Comparison of ENCODE assay signal across 34 cellular contexts in genomic region chr5:113105693-113106280, GRCh38.
"Had no signal": no experiment of that assay in that cellular context is flagged by ENCODE, and none has a peak within 500 bp of the region (broad histone marks: within the 10 kb centered on the region; RNA-seq: fewer than 3 reads in every experiment).

No MANE protein-coding gene starts in this region.

- DNase-seq: activated B cell treated with CpG ODN at 0.5 μM for 24 hours; activated CD4-positive, alpha-beta memory T cell treated with anti-CD3 and anti-CD28 coated beads for 36 hours; activated CD4-positive, alpha-beta T cell treated with anti-CD3 and anti-CD28 coated beads for 4 hours; activated CD4-positive, alpha-beta T cell treated with anti-CD3 and anti-CD28 coated beads, Interleukin-2, amount 10 ng/mL, durations not matched to agents 24 days and 14 days; activated CD4-positive, alpha-beta T cell treated with anti-CD3 and anti-CD28 coated beads, Interleukin-2, amount 50 U/mL, for 1 hour; activated CD4-positive, alpha-beta T cell treated with anti-CD3 and anti-CD28 coated beads, Interleukin-2, amount 50 U/mL, for 4 hours; activated CD4-positive, CD25-positive, alpha-beta regulatory T cell treated with anti-CD3 and anti-CD28 coated beads, Interleukin-2, amount 50 U/mL, for 72 hours; activated CD8-positive, alpha-beta memory T cell treated with anti-CD3 and anti-CD28 coated beads, Interleukin-2, amount 50 U/mL, for 4 hours; activated CD8-positive, alpha-beta T cell treated with anti-CD3 and anti-CD28 coated beads for 36 hours; activated effector memory CD4-positive, alpha-beta T cell treated with anti-CD3 and anti-CD28 coated beads, Interleukin-2, amount 50 U/mL, for 16 hours; activated gamma-delta T cell treated with Interleukin-2 at 50 U/mL for 16 hours; activated naive CD4-positive, alpha-beta T cell; activated naive CD4-positive, alpha-beta T cell treated with anti-CD3 and anti-CD28 coated beads, Interleukin-2, amount 10 ng/mL, durations not matched to agents 7 days and 5 days; activated naive CD8-positive, alpha-beta T cell treated with anti-CD3 and anti-CD28 coated beads, Interleukin-2, amount 10 ng/mL, durations not matched to agents 7 days and 5 days; activated naive CD8-positive, alpha-beta T cell treated with anti-CD3 and anti-CD28 coated beads, Interleukin-2, amount 50 U/mL, for 24 hours; activated T-cell treated with anti-CD3 and anti-CD28 coated beads for 4 hours; activated T-cell treated with anti-CD3 and anti-CD28 coated beads, Interleukin-2, amount 50 U/mL, for 1 hour; activated T-cell treated with anti-CD3 and anti-CD28 coated beads, Interleukin-2, amount 50 U/mL, for 4 hours; activated T-cell treated with anti-CD3 and anti-CD28 coated beads, Interleukin-2, amount 50 U/mL, for 72 hours; amygdala; anterior cingulate cortex; central memory CD4-positive, alpha-beta T cell; T-helper 1 cell; T-helper 2 cell; T-helper 9 cell had no signal

- H3K27ac ChIP-seq: ascending aorta, VCaP had no signal

- H3K9me3 ChIP-seq: ascending aorta had no signal

- H3K9me3 Mint-ChIP-seq: activated B cell treated with CpG ODN at 0.5 μM for 24 hours; activated CD4-positive, alpha-beta memory T cell treated with anti-CD3 and anti-CD28 coated beads for 36 hours; activated CD8-positive, alpha-beta T cell treated with anti-CD3 and anti-CD28 coated beads for 36 hours; activated naive CD4-positive, alpha-beta T cell treated with anti-CD3 and anti-CD28 coated beads, Interleukin-2, amount 10 ng/mL, durations not matched to agents 7 days and 5 days; activated naive CD4-positive, alpha-beta T cell treated with anti-CD3 and anti-CD28 coated beads, Interleukin-2, amount 50 U/mL, for 24 hours; activated naive CD8-positive, alpha-beta T cell treated with anti-CD3 and anti-CD28 coated beads, Interleukin-2, amount 10 ng/mL, durations not matched to agents 7 days and 5 days; activated naive CD8-positive, alpha-beta T cell treated with anti-CD3 and anti-CD28 coated beads, Interleukin-2, amount 50 U/mL, for 24 hours; activated T-cell treated with anti-CD3 and anti-CD28 coated beads, Interleukin-2, amount 50 U/mL, for 4 hours; activated T-cell treated with anti-CD3 and anti-CD28 coated beads, Interleukin-2, amount 50 U/mL, for 72 hours; activated T-helper 1 cell treated with anti-CD3 and anti-CD28 coated beads, Interleukin-12 subunit alpha, Interleukin-12 subunit beta, Interleukin-2, Interleukin-4 antibody, amounts not matched to agents 30 ng/mL and 10 ng/mL and 1 ng/mL, durations not matched to agents 14 hours and 24 hours and 36 hours; activated T-helper 17 cell treated with anti-CD3 and anti-CD28 coated beads, Interleukin-2, amount 50 U/mL, for 72 hours; brain; T-helper 1 cell treated with Interleukin-12 subunit alpha and Interleukin-12 subunit beta and Interleukin-4 antibody, amounts not matched to agents 30 μg/mL and 1 μg/mL, for 36 hours; T-helper 2 cell treated with Interferon-gamma antibody and Interleukin-4, amounts not matched to agents 5 μg/mL and 100 μg/mL, for 36 hours had no signal

- H3K4me1 Mint-ChIP-seq: activated B cell treated with CpG ODN at 0.5 μM for 24 hours; activated CD4-positive, alpha-beta T cell treated with anti-CD3 and anti-CD28 coated beads, Interleukin-2, amount 10 ng/mL, durations not matched to agents 24 days and 14 days; activated naive CD4-positive, alpha-beta T cell treated with anti-CD3 and anti-CD28 coated beads, Interleukin-2, amount 10 ng/mL, durations not matched to agents 7 days and 5 days; activated naive CD4-positive, alpha-beta T cell treated with anti-CD3 and anti-CD28 coated beads, Interleukin-2, amount 50 U/mL, for 24 hours; activated naive CD8-positive, alpha-beta T cell treated with anti-CD3 and anti-CD28 coated beads, Interleukin-2, amount 10 ng/mL, durations not matched to agents 7 days and 5 days; activated naive CD8-positive, alpha-beta T cell treated with anti-CD3 and anti-CD28 coated beads, Interleukin-2, amount 50 U/mL, for 24 hours; activated T-helper 17 cell treated with anti-CD3 and anti-CD28 coated beads, Interleukin-2, amount 50 U/mL, for 72 hours; brain had no signal

- H3K4me1 ChIP-seq: ascending aorta had no signal

- H3K4me3 ChIP-seq: ascending aorta had no signal

- H3K27me3 Mint-ChIP-seq: activated B cell treated with CpG ODN at 0.5 μM for 24 hours; activated CD4-positive, alpha-beta memory T cell treated with anti-CD3 and anti-CD28 coated beads for 36 hours; activated CD8-positive, alpha-beta T cell treated with anti-CD3 and anti-CD28 coated beads for 36 hours; activated naive CD4-positive, alpha-beta T cell treated with anti-CD3 and anti-CD28 coated beads, Interleukin-2, amount 50 U/mL, for 24 hours; activated naive CD8-positive, alpha-beta T cell; activated naive CD8-positive, alpha-beta T cell treated with anti-CD3 and anti-CD28 coated beads, Interleukin-2, amount 10 ng/mL, durations not matched to agents 7 days and 5 days; activated naive CD8-positive, alpha-beta T cell treated with anti-CD3 and anti-CD28 coated beads, Interleukin-2, amount 50 U/mL, for 24 hours; activated T-helper 17 cell treated with anti-CD3 and anti-CD28 coated beads, Interleukin-2, amount 50 U/mL, for 72 hours had no signal

- H3K4me3 Mint-ChIP-seq: activated B cell treated with CpG ODN at 0.5 μM for 24 hours; activated CD4-positive, alpha-beta memory T cell treated with anti-CD3 and anti-CD28 coated beads for 36 hours; activated CD4-positive, alpha-beta T cell treated with anti-CD3 and anti-CD28 coated beads, Interleukin-2, amount 10 ng/mL, durations not matched to agents 24 days and 14 days; activated CD8-positive, alpha-beta T cell treated with anti-CD3 and anti-CD28 coated beads for 36 hours; activated naive CD4-positive, alpha-beta T cell treated with anti-CD3 and anti-CD28 coated beads, Interleukin-2, amount 10 ng/mL, durations not matched to agents 7 days and 5 days; activated naive CD4-positive, alpha-beta T cell treated with anti-CD3 and anti-CD28 coated beads, Interleukin-2, amount 50 U/mL, for 24 hours; activated naive CD8-positive, alpha-beta T cell; activated naive CD8-positive, alpha-beta T cell treated with anti-CD3 and anti-CD28 coated beads, Interleukin-2, amount 10 ng/mL, durations not matched to agents 7 days and 5 days; activated naive CD8-positive, alpha-beta T cell treated with anti-CD3 and anti-CD28 coated beads, Interleukin-2, amount 50 U/mL, for 24 hours; activated T-cell treated with anti-CD3 and anti-CD28 coated beads, Interleukin-2, amount 50 U/mL, for 4 hours; activated T-cell treated with anti-CD3 and anti-CD28 coated beads, Interleukin-2, amount 50 U/mL, for 72 hours; activated T-helper 1 cell treated with anti-CD3 and anti-CD28 coated beads, Interleukin-12 subunit alpha, Interleukin-12 subunit beta, Interleukin-2, Interleukin-4 antibody, amounts not matched to agents 30 ng/mL and 10 ng/mL and 1 ng/mL, durations not matched to agents 14 hours and 24 hours and 36 hours; activated T-helper 17 cell treated with anti-CD3 and anti-CD28 coated beads, Interleukin-2, amount 50 U/mL, for 72 hours; brain; T-helper 1 cell treated with Interleukin-12 subunit alpha and Interleukin-12 subunit beta and Interleukin-4 antibody, amounts not matched to agents 30 μg/mL and 1 μg/mL, for 36 hours; T-helper 2 cell treated with Interferon-gamma antibody and Interleukin-4, amounts not matched to agents 5 μg/mL and 100 μg/mL, for 36 hours had no signal

- H3K27me3 ChIP-seq: ascending aorta had no signal

- H3K27ac Mint-ChIP-seq: activated B cell treated with CpG ODN at 0.5 μM for 24 hours; activated CD4-positive, alpha-beta memory T cell treated with anti-CD3 and anti-CD28 coated beads for 36 hours; activated CD4-positive, alpha-beta T cell treated with anti-CD3 and anti-CD28 coated beads, Interleukin-2, amount 10 ng/mL, durations not matched to agents 24 days and 14 days; activated CD8-positive, alpha-beta T cell treated with anti-CD3 and anti-CD28 coated beads for 36 hours; activated naive CD4-positive, alpha-beta T cell treated with anti-CD3 and anti-CD28 coated beads, Interleukin-2, amount 10 ng/mL, durations not matched to agents 7 days and 5 days; activated naive CD4-positive, alpha-beta T cell treated with anti-CD3 and anti-CD28 coated beads, Interleukin-2, amount 50 U/mL, for 24 hours; activated naive CD8-positive, alpha-beta T cell; activated naive CD8-positive, alpha-beta T cell treated with anti-CD3 and anti-CD28 coated beads, Interleukin-2, amount 10 ng/mL, durations not matched to agents 7 days and 5 days; activated naive CD8-positive, alpha-beta T cell treated with anti-CD3 and anti-CD28 coated beads, Interleukin-2, amount 50 U/mL, for 24 hours; activated T-cell treated with anti-CD3 and anti-CD28 coated beads, Interleukin-2, amount 50 U/mL, for 72 hours; activated T-helper 1 cell treated with anti-CD3 and anti-CD28 coated beads, Interleukin-12 subunit alpha, Interleukin-12 subunit beta, Interleukin-2, Interleukin-4 antibody, amounts not matched to agents 30 ng/mL and 10 ng/mL and 1 ng/mL, durations not matched to agents 14 hours and 24 hours and 36 hours; activated T-helper 17 cell treated with anti-CD3 and anti-CD28 coated beads, Interleukin-2, amount 50 U/mL, for 72 hours; brain; T-helper 1 cell treated with Interleukin-12 subunit alpha and Interleukin-12 subunit beta and Interleukin-4 antibody, amounts not matched to agents 30 μg/mL and 1 μg/mL, for 36 hours; T-helper 2 cell treated with Interferon-gamma antibody and Interleukin-4, amounts not matched to agents 5 μg/mL and 100 μg/mL, for 36 hours had no signal

- H3K36me3 Mint-ChIP-seq: activated naive CD4-positive, alpha-beta T cell treated with anti-CD3 and anti-CD28 coated beads, Interleukin-2, amount 10 ng/mL, durations not matched to agents 7 days and 5 days; activated naive CD4-positive, alpha-beta T cell treated with anti-CD3 and anti-CD28 coated beads, Interleukin-2, amount 50 U/mL, for 24 hours; activated naive CD8-positive, alpha-beta T cell treated with anti-CD3 and anti-CD28 coated beads, Interleukin-2, amount 10 ng/mL, durations not matched to agents 7 days and 5 days had no signal
